13 cellular contexts compared by ENCODE assay signal in genomic region chr20:37697314-37697713, GRCh38. TPM values are rescaled to one million over a fixed set of nuclear protein-coding genes. Genes with fewer than 3 reads are reported as not detected.
DNase-seq lines count a peak whose midpoint lies in the region; ATAC-seq and TF ChIP-seq lines count a peak whose summit lies in the region.
"Had no signal": no experiment of that assay in that cellular context is flagged by ENCODE, and none has a peak within 500 bp of the region (broad histone marks: within the 10 kb centered on the region; RNA-seq: fewer than 3 reads in every experiment).

No MANE protein-coding gene starts in this region.

- H3K4me1 Mint-ChIP-seq in glutamatergic neuron (ENCODE audit: low read depth, unreplicated experiment): peaks cover 5% of the 10 kb centered on the region

- no peak overlapping the region for H2BK12ac ChIP-seq in trophoblast cell (ENCODE audit: low read length)

- no peak overlapping the region for H3K4me3 Mint-ChIP-seq in glutamatergic neuron (ENCODE audit: unreplicated experiment)
- H3K4me3 Mint-ChIP-seq: nephron progenitor cell had no signal

- H4K91ac ChIP-seq in trophoblast cell (ENCODE audit: low read depth, low read length): no peak overlapping the region

- H2BK5ac ChIP-seq in trophoblast cell (ENCODE audit: low read depth, low read length, poor library complexity): no peak overlapping the region

- H3K79me2 ChIP-seq in trophoblast cell (ENCODE audit: control insufficient read depth, insufficient read depth, low read length, poor library complexity): peaks cover 8% of the 10 kb centered on the region

- TF ChIP-seq CTCF in NB4 (IDR thresholded peaks at IDR 0.05; ENCODE audit: low read depth, low read length) (no peak), glutamatergic neuron (IDR thresholded peaks at IDR 0.05; ENCODE audit: partially characterized antibody, unreplicated experiment) (no peak)

- no peak for TF ChIP-seq POLR2A in NB4 (IDR thresholded peaks at IDR 0.05; ENCODE audit: extremely low read depth, insufficient read length)

- H3K9ac ChIP-seq in trophoblast cell (ENCODE audit: low read length): no peak overlapping the region

- H2AFZ ChIP-seq in trophoblast cell (ENCODE audit: insufficient read depth, low read length, poor library complexity): no peak overlapping the region

- H3K36me3 Mint-ChIP-seq in glutamatergic neuron (ENCODE audit: unreplicated experiment): no peaks in the 10 kb centered on the region

- WGBS in trophoblast cell (ENCODE audit: extremely low coverage, insufficient coverage, insufficient read length): no CpG with 5 or more reads among the region's 4 CpGs

- peaks cover 3% of the 10 kb centered on the region for H3K27me3 Mint-ChIP-seq in glutamatergic neuron (ENCODE audit: unreplicated experiment)

- no peak overlapping the region for H4K8ac ChIP-seq in trophoblast cell (ENCODE audit: low read depth, low read length)

- ATAC-seq in GM18868 (IDR thresholded peaks at IDR 0.05; ENCODE audit: unreplicated experiment) (peak; percentile 87), HG02852 (IDR thresholded peaks at IDR 0.05; ENCODE audit: unreplicated experiment) (peak; percentile 67), Right ventricle myocardium inferior (no peak), HG03139 (IDR thresholded peaks at IDR 0.05; ENCODE audit: unreplicated experiment) (no peak)

- peaks cover 6% of the 10 kb centered on the region in 2 experiments for H3K4me1 ChIP-seq in trophoblast cell (ENCODE audit: control insufficient read depth in 1 of 2, insufficient read depth in 2 of 2, low read length in 2 of 2)

- H3K9me3 ChIP-seq in trophoblast cell (ENCODE audit: insufficient read depth, low read depth, low read length): no peaks in the 10 kb centered on the region
- H3K9me3 ChIP-seq: Peyer's patch had no signal

- no peak overlapping the region for H3K27ac Mint-ChIP-seq in glutamatergic neuron (ENCODE audit: unreplicated experiment)
- H3K27ac Mint-ChIP-seq: activated T-helper 2 cell treated with anti-CD3 and anti-CD28 coated beads, Interferon-gamma antibody, Interleukin-2, Interleukin-4, amounts not matched to agents 10 μg/mL and 5 μg/mL and 100 μg/mL, durations not matched to agents 14 hours and 24 hours and 36 hours; nephron progenitor cell had no signal

- H3K9me3 Mint-ChIP-seq in glutamatergic neuron (ENCODE audit: unreplicated experiment): no peaks in the 10 kb centered on the region
- H3K9me3 Mint-ChIP-seq: activated T-helper 2 cell treated with anti-CD3 and anti-CD28 coated beads, Interferon-gamma antibody, Interleukin-2, Interleukin-4, amounts not matched to agents 10 μg/mL and 5 μg/mL and 100 μg/mL, durations not matched to agents 14 hours and 24 hours and 36 hours; nephron progenitor cell had no signal

- H3K4ac ChIP-seq in trophoblast cell (ENCODE audit: low read depth, low read length): peak overlapping the region; percentile 15

- no peak overlapping the region for H3K23ac ChIP-seq in trophoblast cell (ENCODE audit: low read length)

- no peak overlapping the region for H3K14ac ChIP-seq in trophoblast cell (ENCODE audit: low read length)

- no peak overlapping the region for H3K27ac ChIP-seq in trophoblast cell (ENCODE audit: low read depth, low read length)
- H3K27ac ChIP-seq: Peyer's patch had no signal

- H3K79me1 ChIP-seq in trophoblast cell (ENCODE audit: low read length): no peaks in the 10 kb centered on the region

- no peaks in the 10 kb centered on the region for H3K27me3 ChIP-seq in trophoblast cell (ENCODE audit: insufficient read depth, low read length)
- H3K27me3 ChIP-seq: Peyer's patch had no signal

- no peak overlapping the region for H2AK5ac ChIP-seq in trophoblast cell (ENCODE audit: low read length)

- H3K4me3 ChIP-seq in NB4 (ENCODE audit: low read depth, low read length): no peak overlapping the region
- H3K4me3 ChIP-seq in trophoblast cell (ENCODE audit: low read depth, low read length): no peak overlapping the region
- H3K4me3 ChIP-seq: Peyer's patch had no signal

- H3K18ac ChIP-seq in trophoblast cell (ENCODE audit: low read length): no peak overlapping the region

- DNase-seq in NB4 (ENCODE audit: low read depth) (peak; percentile 38), trophoblast cell (no peak), Right ventricle myocardium inferior (ENCODE audit: missing footprints) (no peak), glutamatergic neuron (no peak)
- DNase-seq in stimulated activated CD4-positive, alpha-beta T cell treated with anti-CD3 and anti-CD28 coated beads, Interleukin-2, amount 100 ng/mL, for 24 hours: no peak
- DNase-seq: NCI-H1436 treated with DMSO at 0.1 percent for 48 hours; nephron progenitor cell; stimulated activated naive CD4-positive, alpha-beta T cell had no signal

- intact Hi-C loops in Right ventricle myocardium inferior (cut with DNase I): loop anchor here (5.0 kb wide), 1 partner anchor 40 kb away; no protein-coding TSS in a partner anchor

- H2BK120ac ChIP-seq in trophoblast cell (ENCODE audit: insufficient read depth, low read length, poor library complexity): no peak overlapping the region

- peaks cover 0 to 3% of the 10 kb centered on the region in 2 experiments for H3K36me3 ChIP-seq in trophoblast cell (ENCODE audit: control insufficient read depth in 1 of 2, insufficient read depth in 2 of 2, low read length in 2 of 2)
- H3K36me3 ChIP-seq: Peyer's patch had no signal

- H4K12ac ChIP-seq in trophoblast cell (ENCODE audit: low read depth, low read length): no peak overlapping the region

- no peak overlapping the region for H3K4me2 ChIP-seq in trophoblast cell (ENCODE audit: low read length)

RNA-seq across cellular contexts. Expression of gene CTNNBL1, which starts 3.5 kb away (rescaled TPM):
- polyA plus RNA-seq in trophoblast cell (2013): 114 and 118 TPM in 2 replicates
- total RNA-seq in Right ventricle myocardium inferior: 62.1 TPM
- total RNA-seq in glutamatergic neuron (ENCODE audit: unreplicated experiment): 58.0 TPM

Comparison
In these comparisons a context has a peak if more than half of its experiments do, and no peak if none do; other contexts are left out.
1. ATAC-seq: peak in GM18868 (single experiment) and HG02852 (single experiment); none in Right ventricle myocardium inferior (single experiment) and HG03139 (single experiment).